Comparison of ENCODE assay signal across 1 cellular context in the genomic region with DNA sequence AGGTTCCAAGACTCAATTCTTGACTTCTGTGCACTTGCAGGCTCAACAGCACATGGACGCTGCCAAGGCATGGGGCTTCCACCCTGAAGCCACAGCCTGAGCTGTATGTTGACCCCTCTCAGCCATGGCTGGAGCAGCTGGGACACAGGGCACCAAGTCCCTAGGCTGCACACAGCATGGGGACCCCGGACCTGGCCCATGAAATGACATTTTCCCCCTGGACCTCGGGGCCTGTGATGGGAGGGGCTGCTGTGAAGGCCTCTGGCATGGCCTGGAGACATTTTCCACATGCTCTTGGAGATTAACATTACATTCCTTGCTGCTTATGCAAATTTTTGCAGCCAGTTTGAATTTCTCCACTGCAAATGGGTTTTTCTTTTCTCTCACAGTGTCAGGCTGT.
TF ChIP-seq lines count a peak whose summit lies in the region.

No MANE protein-coding gene starts in this region.

TF ChIP-seq in GM23338, 12 proteins besides CTCF, POLR2A, EP300 and RAD21 (continued from another document):
- TF ChIP-seq, protein P1, sequence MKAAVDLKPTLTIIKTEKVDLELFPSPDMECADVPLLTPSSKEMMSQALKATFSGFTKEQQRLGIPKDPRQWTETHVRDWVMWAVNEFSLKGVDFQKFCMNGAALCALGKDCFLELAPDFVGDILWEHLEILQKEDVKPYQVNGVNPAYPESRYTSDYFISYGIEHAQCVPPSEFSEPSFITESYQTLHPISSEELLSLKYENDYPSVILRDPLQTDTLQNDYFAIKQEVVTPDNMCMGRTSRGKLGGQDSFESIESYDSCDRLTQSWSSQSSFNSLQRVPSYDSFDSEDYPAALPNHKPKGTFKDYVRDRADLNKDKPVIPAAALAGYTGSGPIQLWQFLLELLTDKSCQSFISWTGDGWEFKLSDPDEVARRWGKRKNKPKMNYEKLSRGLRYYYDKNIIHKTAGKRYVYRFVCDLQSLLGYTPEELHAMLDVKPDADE (IDR thresholded peaks at IDR 0.05): no peak
TF ChIP-seq in GM23338: peak in this region for 0.
